In the genomic region with DNA sequence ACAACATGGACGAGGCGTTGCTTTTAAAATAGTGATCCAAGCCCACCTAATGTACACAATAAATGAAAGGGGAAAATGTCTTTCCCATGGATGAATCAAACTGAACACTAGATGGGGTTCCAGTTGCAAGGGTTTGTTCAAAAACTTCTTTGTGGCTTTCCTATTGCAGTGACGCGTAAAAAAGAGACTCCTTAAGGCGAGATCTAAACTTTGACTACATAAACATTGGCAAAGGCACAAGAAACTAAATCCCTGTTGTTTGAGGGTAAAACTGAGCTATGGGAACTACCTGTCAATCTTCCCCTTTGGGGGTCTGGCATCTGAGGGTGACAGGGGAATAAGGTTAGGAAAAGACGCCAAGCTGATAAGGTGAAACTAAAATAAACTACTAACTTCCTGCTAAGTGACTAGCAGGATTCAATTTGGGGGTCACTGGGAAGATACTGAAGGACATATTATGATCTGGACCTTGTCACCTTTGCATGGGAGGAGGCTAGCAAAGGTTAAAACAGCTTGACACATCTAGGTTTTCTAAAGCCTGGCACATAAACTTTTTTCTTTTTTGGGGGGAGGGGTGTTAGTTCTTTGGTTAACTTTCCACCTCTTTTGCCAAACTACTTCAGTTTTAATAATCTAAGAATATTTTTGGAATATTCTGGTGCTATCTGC, we compare ENCODE assay signal across 14 cellular contexts. TPM values are rescaled to one million over a fixed set of nuclear protein-coding genes. Genes with fewer than 3 reads are reported as not detected.
DNase-seq lines count a peak whose midpoint lies in the region; TF ChIP-seq lines count a peak whose summit lies in the region.
"Had no signal": no experiment of that assay in that cellular context is flagged by ENCODE, and none has a peak within 500 bp of the region (broad histone marks: within the 10 kb centered on the region; RNA-seq: fewer than 3 reads in every experiment).

No MANE protein-coding gene starts in this region.

- H3K27ac ChIP-seq in OCI-LY7 (ENCODE audit: low read depth, low read length, poor library complexity, severe bottlenecking) = no peak overlapping the region
- H3K27ac ChIP-seq: epithelial cell of prostate, upper lobe of left lung had no signal

- no peaks in the 10 kb centered on the region for H3K9me2 ChIP-seq in OCI-LY7 (ENCODE audit: insufficient read depth, low read length)

- DNase-seq in COR-L47 (lab: John Stamatoyannopoulos, UW) (peak; percentile 7), OCI-LY7 (ENCODE audit: low spot score) (peak; percentile 11), fibroblast of pulmonary artery (ENCODE audit: low read depth) (peak; percentile 56), osteocyte (ENCODE audit: extremely low spot score, unreplicated experiment) (no peak), germinal center (ENCODE audit: low spot score) (no peak), erythroblast (lab: John Stamatoyannopoulos, UW) (no peak), NCI-H524 treated with DMSO at 0.1 percent for 48 hours (lab: John Stamatoyannopoulos, UW) (no peak), DMS153 (lab: John Stamatoyannopoulos, UW) (no peak)
- DNase-seq: activated B cell treated with CpG ODN at 0.5 μM for 24 hours, activated gamma-delta T cell treated with Interleukin-2 at 50 U/mL for 16 hours, GDM1, Kasumi-1, upper lobe of left lung had no signal

- peaks cover 64% of the 10 kb centered on the region for H3K27me3 Mint-ChIP-seq in osteocyte (ENCODE audit: unreplicated experiment)

- intact Hi-C loops in OCI-LY7 (cut with micrococcal nuclease; ENCODE audit: unreplicated experiment) = no loop called here

- H3K27ac Mint-ChIP-seq in osteocyte (ENCODE audit: unreplicated experiment) = no peak overlapping the region
- H3K27ac Mint-ChIP-seq: activated B cell treated with CpG ODN at 0.5 μM for 24 hours had no signal

- TF ChIP-seq POLR2A in erythroblast (IDR thresholded peaks at IDR 0.05; ENCODE audit: low read length) = no peak

- no peaks in the 10 kb centered on the region for H3K79me2 ChIP-seq in OCI-LY7 (ENCODE audit: insufficient read depth, low read depth, low read length)

- no peaks in the 10 kb centered on the region for H3K4me1 ChIP-seq in OCI-LY7 (ENCODE audit: insufficient read depth, low read length, poor library complexity, severe bottlenecking)

- H3K4me2 ChIP-seq in OCI-LY7 (ENCODE audit: low read length) = no peak overlapping the region

- H3K9me3 Mint-ChIP-seq in osteocyte (ENCODE audit: unreplicated experiment) = no peaks in the 10 kb centered on the region
- H3K9me3 Mint-ChIP-seq: activated B cell treated with CpG ODN at 0.5 μM for 24 hours had no signal

- POLR2A ChIA-PET in OCI-LY7 (lab: Charles Lee) = interaction anchor here (0.6 kb wide), 1 partner anchor 607 kb away, joined by 3 read pairs; no protein-coding TSS in a partner anchor

- no peaks in the 10 kb centered on the region; the same call in 1 of the 2 replicates for H4K20me1 ChIP-seq in OCI-LY7 (ENCODE audit: insufficient read depth, low read length)

- H3K4me3 ChIP-seq in OCI-LY7 (ENCODE audit: low read depth, low read length, poor library complexity, severe bottlenecking) (no peak overlapping the region), fibroblast of pulmonary artery (replicated peaks; ENCODE audit: low read depth, low read length) (no peak overlapping the region)
- H3K4me3 ChIP-seq: upper lobe of left lung had no signal

- H3K36me3 Mint-ChIP-seq in osteocyte (ENCODE audit: unreplicated experiment) = no peaks in the 10 kb centered on the region

- TF ChIP-seq CTCF in OCI-LY7 (conservative IDR thresholded peaks at IDR 0.05; ENCODE audit: low read length) = peak; percentile 44
- peak; percentile 49 for TF ChIP-seq CTCF in fibroblast of pulmonary artery (IDR thresholded peaks at IDR 0.05; ENCODE audit: low read length, missing control alignments)
- TF ChIP-seq CTCF in osteocyte (IDR thresholded peaks at IDR 0.05) = peak; percentile 29

- no peak overlapping the region for H3K4me3 Mint-ChIP-seq in osteocyte (ENCODE audit: unreplicated experiment)
- H3K4me3 Mint-ChIP-seq: activated B cell treated with CpG ODN at 0.5 μM for 24 hours had no signal

- H3K36me3 ChIP-seq in OCI-LY7 (ENCODE audit: insufficient read depth, low read length) = no peaks in the 10 kb centered on the region
- H3K36me3 ChIP-seq: upper lobe of left lung had no signal

- H2AFZ ChIP-seq in OCI-LY7 (ENCODE audit: low read length) = no peak overlapping the region

- CTCF ChIA-PET in OCI-LY7 (lab: Charles Lee; ENCODE audit: unreplicated experiment) = no interaction called here

- no TSS peak for BruUV-seq in OCI-LY7 (replicated peaks; lab: Mats Ljungman, UMichigan)

- no peaks in the 10 kb centered on the region for H3K9me3 ChIP-seq in OCI-LY7 (ENCODE audit: low read length)
- H3K9me3 ChIP-seq: upper lobe of left lung had no signal

- peaks cover 43% of the 10 kb centered on the region for H3K4me1 Mint-ChIP-seq in osteocyte (ENCODE audit: unreplicated experiment)
- H3K4me1 Mint-ChIP-seq: activated B cell treated with CpG ODN at 0.5 μM for 24 hours had no signal

RNA-seq across cellular contexts. Expression of gene SALL1, which starts 4.7 kb away (rescaled TPM):
- total RNA-seq in OCI-LY7 (2014; rRNA removed; shearing (Covaris generic)) = not detected in 2 replicates
- total RNA-seq in OCI-LY7 (2022) (not detected in 2 replicates), osteocyte (0.73 and 0.78 TPM in 2 replicates)
- total RNA-seq: activated B cell treated with CpG ODN at 0.5 μM for 24 hours had no signal

Comparison
In these comparisons a context has a peak if more than half of its experiments do, and no peak if none do; other contexts are left out.
1. DNase-seq: peak in COR-L47 (single experiment), OCI-LY7 (single experiment) and fibroblast of pulmonary artery (single experiment); none in osteocyte (single experiment), germinal center (single experiment), erythroblast (0 of 2), NCI-H524 treated with DMSO at 0.1 percent for 48 hours (single experiment) and DMS153 (single experiment).
2. Peak in every context shown above with its lines, with median percentiles within 50 percentile points of each other: CTCF ChIP-seq.